In genomic region chr1:193123751-193124150, GRCh38 we compare ENCODE assay signal across 10 cellular contexts. TPM values are rescaled to one million over a fixed set of nuclear protein-coding genes. Genes with fewer than 3 reads are reported as not detected.
DNase-seq lines count a peak whose midpoint lies in the region; ATAC-seq and TF ChIP-seq lines count a peak whose summit lies in the region.
"Had no signal": no experiment of that assay in that cellular context is flagged by ENCODE, and none has a peak within 500 bp of the region (broad histone marks: within the 10 kb centered on the region; RNA-seq: fewer than 3 reads in every experiment).

No MANE protein-coding gene starts in this region.

- BruUV-seq in PC-3 (replicated peaks; lab: Mats Ljungman, UMichigan) = no TSS peak

- H3K9me2 ChIP-seq in SK-N-SH (no peaks in the 10 kb centered on the region), PC-3 (replicated peaks; ENCODE audit: low read length) (no peaks in the 10 kb centered on the region)

- DNase-seq in SK-N-SH (no peak), PC-3 (no peak), progenitor cell of endocrine pancreas (ENCODE audit: low spot score, unreplicated experiment) (no peak), colonic mucosa (no peak), middle frontal gyrus (ENCODE audit: extremely low spot score, low spot score) (no peak), NCI-H1436 treated with DMSO at 0.1 percent for 48 hours (lab: John Stamatoyannopoulos, UW) (no peak)
- DNase-seq: left lung, NCI-H1105 had no signal

- H3K36me3 Mint-ChIP-seq in progenitor cell of endocrine pancreas (ENCODE audit: insufficient read depth) = peaks cover 12% of the 10 kb centered on the region

- peaks cover 6% of the 10 kb centered on the region for H3K27me3 Mint-ChIP-seq in progenitor cell of endocrine pancreas

- intact Hi-C loops in PC-3 (cut with micrococcal nuclease) (loop anchor here (2.0 to 5.0 kb wide), 2 partner anchors 66 to 315 kb away; partner anchors contain the start of genes RGS2, RO60 and UCHL5), colonic mucosa (cut with DNase I) (loop anchor here (10.0 kb wide), 1 partner anchor 319 kb away; the partner anchor contains the start of gene RGS2)

- H3K36me3 ChIP-seq in SK-N-SH (replicated peaks in 1 of 2; ENCODE audit: control insufficient read depth in 1 of 2, insufficient read depth in 2 of 2, low read length in 1 of 2) (peaks cover 10 to 15% of the 10 kb centered on the region in 2 experiments), PC-3 (ENCODE audit: low read depth, low read length) (peaks cover 8% of the 10 kb centered on the region; the same call in 1 of the 2 replicates), endocrine pancreas (ENCODE audit: control insufficient read depth, insufficient read depth, low read length) (peaks cover 2% of the 10 kb centered on the region), colonic mucosa (no peaks in the 10 kb centered on the region)

- peak overlapping the region; percentile 60 for H3K27ac Mint-ChIP-seq in progenitor cell of endocrine pancreas

- TF ChIP-seq CTCF in SK-N-SH (IDR thresholded peaks at IDR 0.05) = no peak
- TF ChIP-seq CTCF in PC-3 (conservative IDR thresholded peaks at IDR 0.05; ENCODE audit: low read depth, low read length) = no peak
- TF ChIP-seq CTCF in progenitor cell of endocrine pancreas (IDR thresholded peaks at IDR 0.05; ENCODE audit: unreplicated experiment) = no peak
- no peak for TF ChIP-seq CTCF in colonic mucosa (IDR thresholded peaks at IDR 0.05)

- peak overlapping the region; percentile 93 for H3K4me3 Mint-ChIP-seq in progenitor cell of endocrine pancreas (ENCODE audit: low read depth)

- peaks cover 19% of the 10 kb centered on the region for H4K20me1 ChIP-seq in SK-N-SH (ENCODE audit: insufficient read depth)
- H4K20me1 ChIP-seq in PC-3 (ENCODE audit: low read length) = peaks cover 15% of the 10 kb centered on the region

- H3K9ac ChIP-seq in SK-N-SH (no peak overlapping the region), PC-3 (ENCODE audit: low read length) (peak overlapping the region; percentile 88; the same call in 1 of the 2 replicates), endocrine pancreas (ENCODE audit: control insufficient read depth, insufficient read depth, low read length) (no peak overlapping the region), colonic mucosa (ENCODE audit: low read depth in 2 of 2, low read length in 2 of 2) (no peak overlapping the region)

- H3K9me3 Mint-ChIP-seq in progenitor cell of endocrine pancreas (ENCODE audit: low read depth) = no peaks in the 10 kb centered on the region

- ATAC-seq in SK-N-SH treated with all-trans-retinoic acid at 6 μM for 48 hours (no peak), PC-3 (no peak)
- ATAC-seq: left lung had no signal

- H2AFZ ChIP-seq in SK-N-SH (ENCODE audit: low read depth) = no peak overlapping the region
- no peak overlapping the region for H2AFZ ChIP-seq in PC-3 (ENCODE audit: low read length)

- peak overlapping the region; percentile 4 to 80; a peak in 3 of 4 replicates for H3K4me3 ChIP-seq in SK-N-SH (ENCODE audit: low read depth in 2 of 2, low read length in 1 of 2)
- H3K4me3 ChIP-seq in PC-3 (ENCODE audit: low read length) = peak overlapping the region; percentile 81
- H3K4me3 ChIP-seq in endocrine pancreas (ENCODE audit: control insufficient read depth, insufficient read depth, low read length) = peak overlapping the region; percentile 96
- H3K4me3 ChIP-seq in colonic mucosa = no peak overlapping the region

- H3K9me3 ChIP-seq in SK-N-SH (no peaks in the 10 kb centered on the region), PC-3 (ENCODE audit: low read length) (no peaks in the 10 kb centered on the region), endocrine pancreas (ENCODE audit: control insufficient read depth, low read length) (no peaks in the 10 kb centered on the region), colonic mucosa (no peaks in the 10 kb centered on the region)
- H3K9me3 ChIP-seq: left lung had no signal

- H3K79me2 ChIP-seq in SK-N-SH (ENCODE audit: insufficient read depth) = peaks cover 65% of the 10 kb centered on the region
- peaks cover 62% of the 10 kb centered on the region for H3K79me2 ChIP-seq in PC-3 (ENCODE audit: low read length)

- CTCF ChIA-PET in SK-N-SH (lab: Yijun Ruan, JAX) (interaction anchor here (0.9 to 3.9 kb wide), 5 partner anchors 12 to 650 kb away, joined by 3 to 35 read pairs (median 7); no protein-coding TSS in a partner anchor), PC-3 (lab: Charles Lee) (no interaction called here)

- TF ChIP-seq RAD21 in SK-N-SH (IDR thresholded peaks at IDR 0.05; ENCODE audit: low read length) = no peak

- peaks cover 25% of the 10 kb centered on the region for H3K4me1 Mint-ChIP-seq in progenitor cell of endocrine pancreas (ENCODE audit: low read depth)

- TF ChIP-seq EP300 in SK-N-SH (IDR thresholded peaks at IDR 0.05; ENCODE audit: borderline replicate concordance in 1 of 2, low read depth in 1 of 2, low read length in 1 of 2) = no peak

- H3K27me3 ChIP-seq in SK-N-SH (ENCODE audit: insufficient read depth) = no peaks in the 10 kb centered on the region
- H3K27me3 ChIP-seq in PC-3 (ENCODE audit: low read length) = no peaks in the 10 kb centered on the region
- H3K27me3 ChIP-seq in endocrine pancreas (ENCODE audit: control insufficient read depth, insufficient read depth, low read length) = no peaks in the 10 kb centered on the region
- H3K27me3 ChIP-seq in colonic mucosa = no peaks in the 10 kb centered on the region
- H3K27me3 ChIP-seq: left lung had no signal

- H3F3A ChIP-seq in SK-N-SH (replicated peaks; ENCODE audit: insufficient read depth) (peaks cover 11% of the 10 kb centered on the region), PC-3 (ENCODE audit: low read length, unreplicated experiment) (no peaks in the 10 kb centered on the region)

- H3K4me1 ChIP-seq in SK-N-SH (ENCODE audit: control insufficient read depth in 1 of 2, insufficient read depth in 2 of 2, low read depth in 1 of 2, low read length in 1 of 2) (peaks cover 0 to 4% of the 10 kb centered on the region in 2 experiments; a peak in 3 of 4 replicates), PC-3 (ENCODE audit: insufficient read depth, low read length) (peaks cover 19% of the 10 kb centered on the region), endocrine pancreas (ENCODE audit: control insufficient read depth, insufficient read depth, low read length) (peaks cover 10% of the 10 kb centered on the region), colonic mucosa (peaks cover 7% of the 10 kb centered on the region)

- H3K4me2 ChIP-seq in SK-N-SH (peak overlapping the region; percentile 74), PC-3 (ENCODE audit: low read length) (peak overlapping the region; percentile 87)

- no peak overlapping the region for H3K27ac ChIP-seq in SK-N-SH (ENCODE audit: low read depth in 2 of 2, low read length in 1 of 2)
- no peak overlapping the region for H3K27ac ChIP-seq in PC-3 (ENCODE audit: low read length)
- H3K27ac ChIP-seq in colonic mucosa = no peak overlapping the region
- H3K27ac ChIP-seq: left lung had no signal

- POLR2A ChIA-PET in SK-N-SH (lab: Yijun Ruan, JAX) (no interaction called here), PC-3 (lab: Charles Lee; ENCODE audit: unreplicated experiment) (no interaction called here)

TF ChIP-seq in SK-N-SH, 30 proteins besides CTCF, POLR2A, EP300 and RAD21:
- no peak for TF ChIP-seq MAX (IDR thresholded peaks at IDR 0.05; ENCODE audit: low read depth)
- no peak for TF ChIP-seq TAF1 (IDR thresholded peaks at IDR 0.05; ENCODE audit: borderline replicate concordance, low read depth, low read length)
- TF ChIP-seq GABPA (IDR thresholded peaks at IDR 0.05; ENCODE audit: low read depth) = no peak
- no peak for TF ChIP-seq POLR2AphosphoS5 (IDR thresholded peaks at IDR 0.05; ENCODE audit: low read depth, low read length)
- no peak for TF ChIP-seq FOXJ3 (CRISPR knock-in tag; IDR thresholded peaks at IDR 0.05)
- TF ChIP-seq GATA2 (CRISPR knock-in tag; IDR thresholded peaks at IDR 0.05) = no peak
- no peak for TF ChIP-seq FOSL2 (IDR thresholded peaks at IDR 0.05; ENCODE audit: borderline replicate concordance, low read depth)
- no peak for TF ChIP-seq TCF12 (IDR thresholded peaks at IDR 0.05)
TF ChIP-seq in SK-N-SH: peak in this region for 0.

TF ChIP-seq in SK-N-SH treated with all-trans-retinoic acid at 6 μM for 48 hours, 23 proteins besides CTCF, POLR2A, EP300 and RAD21 (continues in another document):
- no peak for TF ChIP-seq ZC3H10 (CRISPR knock-in tag; IDR thresholded peaks at IDR 0.05)
- TF ChIP-seq ZNF565 (CRISPR knock-in tag; conservative IDR thresholded peaks at IDR 0.05; ENCODE audit: low read depth) = no peak
- TF ChIP-seq ZNF70 (CRISPR knock-in tag; IDR thresholded peaks at IDR 0.05) = no peak
- no peak for TF ChIP-seq ARNTL (CRISPR knock-in tag; IDR thresholded peaks at IDR 0.05; ENCODE audit: borderline replicate concordance, low read depth)
- no peak for TF ChIP-seq ZFP3 (CRISPR knock-in tag; IDR thresholded peaks at IDR 0.05)
- TF ChIP-seq ISL1 (CRISPR knock-in tag; IDR thresholded peaks at IDR 0.05) = no peak
- no peak for TF ChIP-seq OSR1 (CRISPR knock-in tag; IDR thresholded peaks at IDR 0.05)
- no peak for TF ChIP-seq TOX (CRISPR knock-in tag; IDR thresholded peaks at IDR 0.05; ENCODE audit: borderline replicate concordance)

RNA-seq across cellular contexts. Expression of gene CDC73, which starts 1.9 kb away (rescaled TPM):
- 13.4 and 17.3 TPM in 2 replicates for polyA plus RNA-seq in SK-N-SH (2012; rRNA removed)
- 20.4 and 27.5 TPM in 2 replicates for polyA plus RNA-seq in SK-N-SH (2012; cell fraction: cytosol; rRNA removed)
- polyA plus RNA-seq in SK-N-SH (2012; cell fraction: nucleus; rRNA removed) = 6.4 and 7.7 TPM in 2 replicates
- total RNA-seq in PC-3 (2014; rRNA removed) (10.0 and 13.4 TPM in 2 replicates), progenitor cell of endocrine pancreas (62.7 and 64.0 TPM in 2 replicates), colonic mucosa (10 to 100 TPM; 45.3 to 49.1 TPM)

RNA-seq across cellular contexts. Expression of gene GLRX2, which starts 18.5 kb away (rescaled TPM):
- polyA plus RNA-seq in SK-N-SH (2012; rRNA removed) = 9.4 and 12.8 TPM in 2 replicates
- polyA plus RNA-seq in SK-N-SH (2012; cell fraction: cytosol; rRNA removed) = 13.4 and 23.8 TPM in 2 replicates
- 2.5 and 4.6 TPM in 2 replicates for polyA plus RNA-seq in SK-N-SH (2012; cell fraction: nucleus; rRNA removed)
- total RNA-seq in PC-3 (2014; rRNA removed) = 16.5 and 18.6 TPM in 2 replicates
- total RNA-seq in progenitor cell of endocrine pancreas = 8.5 TPM in 2 replicates
- 10 to 100 TPM; 22.3 to 38.1 TPM for total RNA-seq in colonic mucosa
